ENCODE assay signal across 25 cellular contexts in genomic region chr6:91864911-91865310, GRCh38.
"Had no signal": no experiment of that assay in that cellular context is flagged by ENCODE, and none has a peak within 500 bp of the region (broad histone marks: within the 10 kb centered on the region; RNA-seq: fewer than 3 reads in every experiment).

No MANE protein-coding gene starts in this region.

- FAIRE-seq: endothelial cell of umbilical vein had no signal

- H3K36me3 ChIP-seq: esophagus muscularis mucosa, left ventricle myocardium inferior, lower lobe of right lung, spleen, tibial nerve had no signal

- ATAC-seq: left cardiac atrium; lower lobe of right lung; psoas muscle; sciatic nerve; stimulated activated memory B cell treated with anti-CD40 and anti-IgM and Interleukin-4, amounts not matched to agents 10 μg/mL and 1 μg/mL and 100 μg/mL, for 72 hours; stimulated activated naive CD8-positive, alpha-beta T cell treated with anti-CD3 and anti-CD28 coated beads, Interleukin-15, amount 100 ng/mL, for 72 hours had no signal

- H3K4me3 ChIP-seq: coronary artery, esophagus muscularis mucosa, left ventricle myocardium inferior, lower lobe of right lung, psoas muscle, spleen, testis, tibial nerve had no signal

- H3K4me1 ChIP-seq: esophagus muscularis mucosa, left ventricle myocardium inferior, lower lobe of right lung, psoas muscle, spleen, testis, tibial nerve had no signal

- H3K27me3 ChIP-seq: esophagus muscularis mucosa, spleen, testis, tibial nerve had no signal

- H3K27ac ChIP-seq: coronary artery, esophagus muscularis mucosa, left ventricle myocardium inferior, lower lobe of right lung, psoas muscle, spleen, testis, tibial nerve had no signal

- DNase-seq: caudate nucleus; effector CD4-positive, alpha-beta T cell; endodermal cell; head of caudate nucleus; hypothalamus; islet precursor cell; left cardiac atrium; left ventricle myocardium inferior; lower lobe of right lung; mesenchymal stem cell; naive B cell; nephron progenitor cell; psoas muscle; spleen; stimulated activated CD4-positive, alpha-beta T cell treated with anti-CD3 and anti-CD28 coated beads, Interleukin-15, amount 100 ng/mL, for 24 hours; stimulated activated CD4-positive, alpha-beta T cell treated with anti-CD3 and anti-CD28 coated beads, Interleukin-1b, Interleukin-23, amount 100 ng/mL, for 48 hours; stimulated activated CD4-positive, alpha-beta T cell treated with anti-CD3 and anti-CD28 coated beads, Interleukin-4, amount 100 ng/mL, for 24 hours; stimulated activated naive CD8-positive, alpha-beta T cell treated with anti-CD3 and anti-CD28 coated beads, Interleukin-15, amount 100 ng/mL, for 72 hours; testis had no signal

- H3K9me3 ChIP-seq: left ventricle myocardium inferior, psoas muscle, testis had no signal
